Comparison of ENCODE assay signal across 28 cellular contexts in genomic region chr6:63523630-63524029, GRCh38.
"Had no signal": no experiment of that assay in that cellular context is flagged by ENCODE, and none has a peak within 500 bp of the region (broad histone marks: within the 10 kb centered on the region; RNA-seq: fewer than 3 reads in every experiment).

No MANE protein-coding gene starts in this region.

- DNase-seq: natural killer cell; occipital lobe; ovary; posterior cingulate gyrus; psoas muscle; right cardiac atrium; spleen; stimulated activated CD4-positive, alpha-beta T cell treated with anti-CD3 and anti-CD28 coated beads, Interleukin-12 subunit alpha, Interleukin-12 subunit beta, amount 100 ng/mL, for 4 hours; stimulated activated CD4-positive, alpha-beta T cell treated with anti-CD3 and anti-CD28 coated beads, Interleukin-1b, Interleukin-23, amount 100 ng/mL, for 48 hours; stimulated activated CD4-positive, alpha-beta T cell treated with anti-CD3 and anti-CD28 coated beads, Interleukin-4, amount 100 ng/mL, for 1 hour; stimulated activated CD4-positive, alpha-beta T cell treated with anti-CD3 and anti-CD28 coated beads, Interleukin-4, amount 100 ng/mL, for 4 hours; stimulated activated CD8-positive, alpha-beta memory T cell treated with anti-CD3 and anti-CD28 coated beads, Interleukin-4, amount 100 ng/mL, for 48 hours; stimulated activated naive CD4-positive, alpha-beta T cell; stimulated activated naive CD8-positive, alpha-beta T cell treated with anti-CD3 and anti-CD28 coated beads, Interleukin-15, amount 100 ng/mL, for 72 hours; stimulated activated naive CD8-positive, alpha-beta T cell treated with anti-CD3 and anti-CD28 coated beads, Interleukin-15, Interleukin-2, amounts not matched to agents 100 U/mL and 50 U/mL, for 24 hours; substantia nigra; testis; tibial artery; transverse colon; upper lobe of right lung; uterus had no signal

- H3K4me3 ChIP-seq: neural progenitor cell, ovary, psoas muscle, skin epidermis, smooth muscle cell, spleen, suprapubic skin, testis, tibial artery, transverse colon, upper lobe of right lung, uterus had no signal

- H3K36me3 ChIP-seq: neural progenitor cell, ovary, spleen, suprapubic skin, tibial artery, transverse colon, upper lobe of right lung, uterus had no signal

- H3K9me3 ChIP-seq: ovary, psoas muscle, spleen, suprapubic skin, testis, tibial artery, transverse colon, upper lobe of right lung, uterus had no signal

- H3K4me1 ChIP-seq: neural progenitor cell, parathyroid adenoma, testis, tibial artery, upper lobe of right lung had no signal

- H3K27me3 ChIP-seq: neural progenitor cell, ovary, spleen, suprapubic skin, testis, tibial artery, transverse colon, upper lobe of right lung, uterus had no signal

- H3K9ac ChIP-seq: neural progenitor cell, parathyroid adenoma had no signal

- H3K27ac ChIP-seq: neural progenitor cell, ovary, parathyroid adenoma, psoas muscle, skin epidermis, spleen, suprapubic skin, testis, tibial artery, transverse colon, upper lobe of right lung, uterus had no signal

- H3K4me2 ChIP-seq: neural progenitor cell, smooth muscle cell had no signal

- H3K79me2 ChIP-seq: parathyroid adenoma had no signal

- ATAC-seq: natural killer cell; psoas muscle; right cardiac atrium; sciatic nerve; stimulated activated memory B cell treated with anti-CD40 and anti-IgM and Interleukin-4, amounts not matched to agents 10 μg/mL and 1 μg/mL and 100 μg/mL, for 72 hours; stimulated activated naive CD8-positive, alpha-beta T cell treated with anti-CD3 and anti-CD28 coated beads, Interleukin-15, amount 100 ng/mL, for 72 hours; stimulated activated naive CD8-positive, alpha-beta T cell treated with anti-CD3 and anti-CD28 coated beads, Interleukin-15, Interleukin-2, amounts not matched to agents 100 U/mL and 50 U/mL, for 24 hours; upper lobe of right lung had no signal

- H2AFZ ChIP-seq: neural progenitor cell, parathyroid adenoma had no signal
